In genomic region chr2:33482518-33482917, GRCh38 we compare ENCODE assay signal across 1 cellular context.
TF ChIP-seq lines count a peak whose summit lies in the region.

No MANE protein-coding gene starts in this region.

TF ChIP-seq in IMR-90, 13 proteins besides CTCF, POLR2A, EP300 and RAD21:
- TF ChIP-seq USF2 (IDR thresholded peaks at IDR 0.05; ENCODE audit: low read depth, low read length): no peak
- TF ChIP-seq FOS (IDR thresholded peaks at IDR 0.05; ENCODE audit: low read depth, low read length): no peak
- TF ChIP-seq, protein P1, sequence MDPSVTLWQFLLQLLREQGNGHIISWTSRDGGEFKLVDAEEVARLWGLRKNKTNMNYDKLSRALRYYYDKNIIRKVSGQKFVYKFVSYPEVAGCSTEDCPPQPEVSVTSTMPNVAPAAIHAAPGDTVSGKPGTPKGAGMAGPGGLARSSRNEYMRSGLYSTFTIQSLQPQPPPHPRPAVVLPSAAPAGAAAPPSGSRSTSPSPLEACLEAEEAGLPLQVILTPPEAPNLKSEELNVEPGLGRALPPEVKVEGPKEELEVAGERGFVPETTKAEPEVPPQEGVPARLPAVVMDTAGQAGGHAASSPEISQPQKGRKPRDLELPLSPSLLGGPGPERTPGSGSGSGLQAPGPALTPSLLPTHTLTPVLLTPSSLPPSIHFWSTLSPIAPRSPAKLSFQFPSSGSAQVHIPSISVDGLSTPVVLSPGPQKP (IDR thresholded peaks at IDR 0.05; ENCODE audit: borderline replicate concordance, low read depth, low read length): no peak
- no peak for TF ChIP-seq MAZ (IDR thresholded peaks at IDR 0.05; ENCODE audit: borderline replicate concordance, low read depth, low read length)
TF ChIP-seq in IMR-90: peak in this region for 0.
